In the genomic region with DNA sequence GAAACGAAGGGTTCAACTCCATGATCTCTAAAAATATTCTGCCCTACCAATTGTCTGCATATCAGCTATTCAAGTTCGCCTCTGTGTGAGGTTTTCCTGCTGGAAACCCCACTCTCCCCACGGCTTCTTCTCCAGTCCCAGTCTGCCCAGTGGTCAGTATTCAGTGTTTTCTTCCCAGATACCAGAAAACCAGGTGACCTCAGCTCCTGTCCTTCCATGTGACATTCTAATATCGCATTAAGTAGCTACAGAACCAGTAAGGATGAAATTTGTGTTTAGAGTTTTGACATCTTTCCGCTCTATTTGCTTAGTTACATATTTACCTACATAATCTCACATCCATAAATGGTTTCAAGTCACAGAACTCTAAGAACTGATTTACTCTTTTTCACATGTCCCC, we compare ENCODE assay signal across 1 cellular context.
TF ChIP-seq lines count a peak whose summit lies in the region.

No MANE protein-coding gene starts in this region.

TF ChIP-seq in GM23338, 12 proteins besides CTCF, POLR2A, EP300 and RAD21 (continued from another document):
- TF ChIP-seq, protein P1, sequence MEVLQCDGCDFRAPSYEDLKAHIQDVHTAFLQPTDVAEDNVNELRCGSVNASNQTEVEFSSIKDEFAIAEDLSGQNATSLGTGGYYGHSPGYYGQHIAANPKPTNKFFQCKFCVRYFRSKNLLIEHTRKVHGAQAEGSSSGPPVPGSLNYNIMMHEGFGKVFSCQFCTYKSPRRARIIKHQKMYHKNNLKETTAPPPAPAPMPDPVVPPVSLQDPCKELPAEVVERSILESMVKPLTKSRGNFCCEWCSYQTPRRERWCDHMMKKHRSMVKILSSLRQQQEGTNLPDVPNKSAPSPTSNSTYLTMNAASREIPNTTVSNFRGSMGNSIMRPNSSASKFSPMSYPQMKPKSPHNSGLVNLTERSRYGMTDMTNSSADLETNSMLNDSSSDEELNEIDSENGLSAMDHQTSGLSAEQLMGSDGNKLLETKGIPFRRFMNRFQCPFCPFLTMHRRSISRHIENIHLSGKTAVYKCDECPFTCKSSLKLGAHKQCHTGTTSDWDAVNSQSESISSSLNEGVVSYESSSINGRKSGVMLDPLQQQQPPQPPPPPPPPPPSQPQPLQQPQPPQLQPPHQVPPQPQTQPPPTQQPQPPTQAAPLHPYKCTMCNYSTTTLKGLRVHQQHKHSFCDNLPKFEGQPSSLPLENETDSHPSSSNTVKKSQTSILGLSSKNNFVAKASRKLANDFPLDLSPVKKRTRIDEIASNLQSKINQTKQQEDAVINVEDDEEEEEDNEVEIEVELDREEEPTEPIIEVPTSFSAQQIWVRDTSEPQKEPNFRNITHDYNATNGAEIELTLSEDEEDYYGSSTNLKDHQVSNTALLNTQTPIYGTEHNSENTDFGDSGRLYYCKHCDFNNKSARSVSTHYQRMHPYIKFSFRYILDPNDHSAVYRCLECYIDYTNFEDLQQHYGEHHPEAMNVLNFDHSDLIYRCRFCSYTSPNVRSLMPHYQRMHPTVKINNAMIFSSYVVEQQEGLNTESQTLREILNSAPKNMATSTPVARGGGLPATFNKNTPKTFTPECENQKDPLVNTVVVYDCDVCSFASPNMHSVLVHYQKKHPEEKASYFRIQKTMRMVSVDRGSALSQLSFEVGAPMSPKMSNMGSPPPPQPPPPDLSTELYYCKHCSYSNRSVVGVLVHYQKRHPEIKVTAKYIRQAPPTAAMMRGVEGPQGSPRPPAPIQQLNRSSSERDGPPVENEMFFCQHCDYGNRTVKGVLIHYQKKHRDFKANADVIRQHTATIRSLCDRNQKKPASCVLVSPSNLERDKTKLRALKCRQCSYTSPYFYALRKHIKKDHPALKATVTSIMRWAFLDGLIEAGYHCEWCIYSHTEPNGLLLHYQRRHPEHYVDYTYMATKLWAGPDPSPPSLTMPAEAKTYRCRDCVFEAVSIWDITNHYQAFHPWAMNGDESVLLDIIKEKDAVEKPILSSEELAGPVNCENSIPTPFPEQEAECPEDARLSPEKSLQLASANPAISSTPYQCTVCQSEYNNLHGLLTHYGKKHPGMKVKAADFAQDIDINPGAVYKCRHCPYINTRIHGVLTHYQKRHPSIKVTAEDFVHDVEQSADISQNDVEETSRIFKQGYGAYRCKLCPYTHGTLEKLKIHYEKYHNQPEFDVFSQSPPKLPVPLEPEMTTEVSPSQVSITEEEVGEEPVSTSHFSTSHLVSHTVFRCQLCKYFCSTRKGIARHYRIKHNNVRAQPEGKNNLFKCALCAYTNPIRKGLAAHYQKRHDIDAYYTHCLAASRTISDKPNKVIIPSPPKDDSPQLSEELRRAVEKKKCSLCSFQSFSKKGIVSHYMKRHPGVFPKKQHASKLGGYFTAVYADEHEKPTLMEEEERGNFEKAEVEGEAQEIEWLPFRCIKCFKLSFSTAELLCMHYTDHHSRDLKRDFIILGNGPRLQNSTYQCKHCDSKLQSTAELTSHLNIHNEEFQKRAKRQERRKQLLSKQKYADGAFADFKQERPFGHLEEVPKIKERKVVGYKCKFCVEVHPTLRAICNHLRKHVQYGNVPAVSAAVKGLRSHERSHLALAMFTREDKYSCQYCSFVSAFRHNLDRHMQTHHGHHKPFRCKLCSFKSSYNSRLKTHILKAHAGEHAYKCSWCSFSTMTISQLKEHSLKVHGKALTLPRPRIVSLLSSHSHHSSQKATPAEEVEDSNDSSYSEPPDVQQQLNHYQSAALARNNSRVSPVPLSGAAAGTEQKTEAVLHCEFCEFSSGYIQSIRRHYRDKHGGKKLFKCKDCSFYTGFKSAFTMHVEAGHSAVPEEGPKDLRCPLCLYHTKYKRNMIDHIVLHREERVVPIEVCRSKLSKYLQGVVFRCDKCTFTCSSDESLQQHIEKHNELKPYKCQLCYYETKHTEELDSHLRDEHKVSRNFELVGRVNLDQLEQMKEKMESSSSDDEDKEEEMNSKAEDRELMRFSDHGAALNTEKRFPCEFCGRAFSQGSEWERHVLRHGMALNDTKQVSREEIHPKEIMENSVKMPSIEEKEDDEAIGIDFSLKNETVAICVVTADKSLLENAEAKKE (CRISPR knock-in tag; IDR thresholded peaks at IDR 0.05): no peak
- TF ChIP-seq NANOG (IDR thresholded peaks at IDR 0.05; ENCODE audit: borderline replicate concordance): no peak
